10 cellular contexts compared by ENCODE assay signal in the genomic region with DNA sequence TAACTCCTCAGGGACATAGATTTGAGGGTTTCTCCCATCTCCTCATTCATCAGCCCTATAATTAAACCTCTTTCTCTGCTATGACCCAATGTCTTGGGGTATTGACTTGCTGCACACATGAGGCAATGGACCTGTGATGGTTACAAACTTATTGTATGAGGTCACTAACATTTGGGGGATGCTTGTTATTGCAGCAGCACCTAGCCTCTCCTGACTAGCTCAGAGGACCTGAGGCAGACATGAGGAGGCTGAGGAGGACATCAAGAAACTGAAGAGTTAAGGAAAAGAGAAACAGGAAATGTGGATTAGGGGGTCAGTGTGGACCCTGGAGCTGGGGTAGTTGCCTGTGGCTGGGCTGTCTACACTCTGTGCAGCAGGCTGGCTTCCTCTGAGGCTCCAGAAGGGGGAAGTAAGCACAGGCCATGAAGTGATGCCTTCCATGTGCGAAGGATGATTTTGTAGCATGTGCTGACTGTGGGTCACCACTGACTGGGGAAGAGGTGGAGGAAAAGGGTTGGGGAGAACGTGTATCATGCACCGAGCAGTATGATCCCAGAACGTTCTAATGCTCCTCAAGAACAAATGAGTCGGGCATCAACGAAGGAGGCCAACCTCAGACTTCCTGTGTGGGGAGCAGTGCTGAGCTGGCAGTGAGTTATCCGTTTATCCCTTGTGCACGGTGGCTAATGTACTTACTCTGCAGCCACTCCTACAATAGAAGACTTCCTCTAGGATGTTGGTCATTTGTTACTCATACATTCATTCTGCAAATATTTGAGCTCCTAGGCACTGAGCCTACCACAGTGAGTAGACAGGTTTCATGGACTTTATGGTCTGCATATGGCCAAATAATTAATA. TPM values are rescaled to one million over a fixed set of nuclear protein-coding genes. Genes with fewer than 3 reads are reported as not detected.
DNase-seq lines count a peak whose midpoint lies in the region; ATAC-seq, FAIRE-seq and TF ChIP-seq lines count a peak whose summit lies in the region.
"Had no signal": no experiment of that assay in that cellular context is flagged by ENCODE, and none has a peak within 500 bp of the region (broad histone marks: within the 10 kb centered on the region; RNA-seq: fewer than 3 reads in every experiment).

No MANE protein-coding gene starts in this region.

- no peaks in the 10 kb centered on the region for H3K27me3 Mint-ChIP-seq in activated CD4-positive, alpha-beta T cell treated with anti-CD3 and anti-CD28 coated beads for 36 hours

- intact Hi-C loops in activated CD4-positive, alpha-beta T cell treated with anti-CD3 and anti-CD28 coated beads for 36 hours (cut with DNase I, micrococcal nuclease) = no loop called here
- intact Hi-C loops in gastrocnemius medialis (cut with DNase I; ENCODE audit: low total_unique reads) = no loop called here

- peak overlapping the region; percentile 77; the same call in 1 of the 2 replicates for H3K4me2 ChIP-seq in SK-N-SH

- in situ Hi-C loops in gastrocnemius medialis (cut with MboI; ENCODE audit: low sequenced_read_pairs in 4 of 4) = loop anchor here in 2 of 4 donors (5.0 to 25.0 kb wide), 2 partner anchors 310 to 320 kb away; no protein-coding TSS in a partner anchor

- H3K79me2 ChIP-seq in SK-N-SH (ENCODE audit: insufficient read depth) = no peaks in the 10 kb centered on the region

- no peak for TF ChIP-seq RAD21 in SK-N-SH (IDR thresholded peaks at IDR 0.05; ENCODE audit: low read length)

- POLR2A ChIA-PET in activated CD4-positive, alpha-beta T cell treated with anti-CD3 and anti-CD28 coated beads for 36 hours (lab: Charles Lee) = no interaction called here
- POLR2A ChIA-PET in SK-N-SH (lab: Yijun Ruan, JAX) = interaction anchor here (1.0 kb wide), 1 partner anchor 180 kb away, joined by 3 read pairs; no protein-coding TSS in a partner anchor

- H3K9me3 ChIP-seq in SK-N-SH (no peaks in the 10 kb centered on the region), gastrocnemius medialis (no peaks in the 10 kb centered on the region)

- peaks cover 35% of the 10 kb centered on the region for H3K4me1 Mint-ChIP-seq in activated CD4-positive, alpha-beta T cell treated with anti-CD3 and anti-CD28 coated beads for 36 hours

- H3K36me3 Mint-ChIP-seq in activated CD4-positive, alpha-beta T cell treated with anti-CD3 and anti-CD28 coated beads for 36 hours (ENCODE audit: low read depth) = peaks cover 6% of the 10 kb centered on the region

- DNase-seq in activated CD4-positive, alpha-beta T cell treated with anti-CD3 and anti-CD28 coated beads for 36 hours = peak; percentile 60
- DNase-seq in activated CD4-positive, alpha-beta T cell treated with anti-CD3 and anti-CD28 coated beads for 1 hour = no peak
- DNase-seq in SK-N-SH (no peak), D721Med (ENCODE audit: insufficient read length, low spot score) (no peak), GM12892 (ENCODE audit: insufficient read length) (no peak), gastrocnemius medialis (no peak)
- peak; percentile 42 for DNase-seq in stimulated activated CD8-positive, alpha-beta memory T cell treated with anti-CD3 and anti-CD28 coated beads, Interleukin-4, amount 100 ng/mL, for 48 hours

- H3K9me3 Mint-ChIP-seq in activated CD4-positive, alpha-beta T cell treated with anti-CD3 and anti-CD28 coated beads for 36 hours (ENCODE audit: low read depth) = peaks cover 11% of the 10 kb centered on the region

- 0 out of 2 replicates have a peak overlapping the region, but pooled peaks have one; percentile 17 for H2AFZ ChIP-seq in SK-N-SH (ENCODE audit: low read depth)

- H3K9ac ChIP-seq in SK-N-SH = peak overlapping the region; percentile 65; the same call in 1 of the 2 replicates

- H3K27me3 ChIP-seq in SK-N-SH (ENCODE audit: insufficient read depth) (no peaks in the 10 kb centered on the region), gastrocnemius medialis (no peaks in the 10 kb centered on the region)

- peak in 1 of 2 experiments; percentile 87; a peak in 2 of 4 replicates for TF ChIP-seq EP300 in SK-N-SH (IDR thresholded peaks at IDR 0.05; ENCODE audit: borderline replicate concordance in 1 of 2, low read depth in 1 of 2, low read length in 1 of 2)

- ATAC-seq in activated CD4-positive, alpha-beta T cell treated with anti-CD3 and anti-CD28 coated beads for 36 hours = peak; percentile 89
- ATAC-seq in esophagus mucosa = peak; percentile 96
- ATAC-seq in gastrocnemius medialis = no peak

- no peak for FAIRE-seq in D721Med (lab: Jason Lieb, UNC)
- FAIRE-seq in GM12892 (lab: Jason Lieb, UNC) = no peak

- H3K4me3 Mint-ChIP-seq in activated CD4-positive, alpha-beta T cell treated with anti-CD3 and anti-CD28 coated beads for 36 hours = no peak overlapping the region
- H3K4me3 Mint-ChIP-seq: central memory CD8-positive, alpha-beta T cell had no signal

- H3K9me2 ChIP-seq in SK-N-SH = no peaks in the 10 kb centered on the region

- H3K27ac ChIP-seq in SK-N-SH (ENCODE audit: low read depth in 2 of 2, low read length in 1 of 2) = peak overlapping the region; percentile 65 to 96
- no peak overlapping the region for H3K27ac ChIP-seq in gastrocnemius medialis

- no peaks in the 10 kb centered on the region for H4K20me1 ChIP-seq in SK-N-SH (ENCODE audit: insufficient read depth)

- TF ChIP-seq CTCF in SK-N-SH (IDR thresholded peaks at IDR 0.05) (no peak), D721Med (IDR thresholded peaks at IDR 0.05; ENCODE audit: insufficient read depth, missing control alignments) (no peak), gastrocnemius medialis (IDR thresholded peaks at IDR 0.05 in 4 of 5, conservative IDR thresholded peaks at IDR 0.05 in 1 of 5) (no peak)

- WGBS in SK-N-SH (ENCODE audit: low lambda C conversion rate) = 40% methylated on average over 4 of the region's 8 CpGs

- peak overlapping the region; percentile 35 for H3K27ac Mint-ChIP-seq in activated CD4-positive, alpha-beta T cell treated with anti-CD3 and anti-CD28 coated beads for 36 hours

- CTCF ChIA-PET in activated CD4-positive, alpha-beta T cell treated with anti-CD3 and anti-CD28 coated beads for 36 hours (lab: Charles Lee) = interaction anchor here (1.0 kb wide), 1 partner anchor 175 kb away, joined by 3 read pairs; no protein-coding TSS in a partner anchor
- CTCF ChIA-PET in SK-N-SH (lab: Yijun Ruan, JAX) = interaction anchor here (1.4 to 3.8 kb wide), 3 partner anchors 98 to 357 kb away, joined by 3 to 21 read pairs (median 4); no protein-coding TSS in a partner anchor

- peak overlapping the region in 1 of 2 experiments; percentile 26; a peak in 1 of 4 replicates for H3K4me3 ChIP-seq in SK-N-SH (ENCODE audit: low read depth in 2 of 2, low read length in 1 of 2)
- no peak overlapping the region for H3K4me3 ChIP-seq in gastrocnemius medialis

- peaks cover 31% of the 10 kb centered on the region for H3F3A ChIP-seq in SK-N-SH (replicated peaks; ENCODE audit: insufficient read depth)

- H3K36me3 ChIP-seq in SK-N-SH (replicated peaks in 1 of 2; ENCODE audit: control insufficient read depth in 1 of 2, insufficient read depth in 2 of 2, low read length in 1 of 2) (no peaks in the 10 kb centered on the region), gastrocnemius medialis (no peaks in the 10 kb centered on the region)

- TF ChIP-seq POLR2A in GM12892 (IDR thresholded peaks at IDR 0.05; ENCODE audit: low read depth, low read length) = no peak
- no peak for TF ChIP-seq POLR2A in gastrocnemius medialis (IDR thresholded peaks at IDR 0.05)

- H3K4me1 ChIP-seq in SK-N-SH (ENCODE audit: control insufficient read depth in 1 of 2, insufficient read depth in 2 of 2, low read depth in 1 of 2, low read length in 1 of 2) = peaks cover 9 to 43% of the 10 kb centered on the region in 2 experiments; a peak in 3 of 4 replicates
- H3K4me1 ChIP-seq in gastrocnemius medialis = peaks cover 0 to 9% of the 10 kb centered on the region in 2 donors

TF ChIP-seq in SK-N-SH, 30 proteins besides CTCF, POLR2A, EP300 and RAD21 (continues in another document):
- TF ChIP-seq, protein P1, sequence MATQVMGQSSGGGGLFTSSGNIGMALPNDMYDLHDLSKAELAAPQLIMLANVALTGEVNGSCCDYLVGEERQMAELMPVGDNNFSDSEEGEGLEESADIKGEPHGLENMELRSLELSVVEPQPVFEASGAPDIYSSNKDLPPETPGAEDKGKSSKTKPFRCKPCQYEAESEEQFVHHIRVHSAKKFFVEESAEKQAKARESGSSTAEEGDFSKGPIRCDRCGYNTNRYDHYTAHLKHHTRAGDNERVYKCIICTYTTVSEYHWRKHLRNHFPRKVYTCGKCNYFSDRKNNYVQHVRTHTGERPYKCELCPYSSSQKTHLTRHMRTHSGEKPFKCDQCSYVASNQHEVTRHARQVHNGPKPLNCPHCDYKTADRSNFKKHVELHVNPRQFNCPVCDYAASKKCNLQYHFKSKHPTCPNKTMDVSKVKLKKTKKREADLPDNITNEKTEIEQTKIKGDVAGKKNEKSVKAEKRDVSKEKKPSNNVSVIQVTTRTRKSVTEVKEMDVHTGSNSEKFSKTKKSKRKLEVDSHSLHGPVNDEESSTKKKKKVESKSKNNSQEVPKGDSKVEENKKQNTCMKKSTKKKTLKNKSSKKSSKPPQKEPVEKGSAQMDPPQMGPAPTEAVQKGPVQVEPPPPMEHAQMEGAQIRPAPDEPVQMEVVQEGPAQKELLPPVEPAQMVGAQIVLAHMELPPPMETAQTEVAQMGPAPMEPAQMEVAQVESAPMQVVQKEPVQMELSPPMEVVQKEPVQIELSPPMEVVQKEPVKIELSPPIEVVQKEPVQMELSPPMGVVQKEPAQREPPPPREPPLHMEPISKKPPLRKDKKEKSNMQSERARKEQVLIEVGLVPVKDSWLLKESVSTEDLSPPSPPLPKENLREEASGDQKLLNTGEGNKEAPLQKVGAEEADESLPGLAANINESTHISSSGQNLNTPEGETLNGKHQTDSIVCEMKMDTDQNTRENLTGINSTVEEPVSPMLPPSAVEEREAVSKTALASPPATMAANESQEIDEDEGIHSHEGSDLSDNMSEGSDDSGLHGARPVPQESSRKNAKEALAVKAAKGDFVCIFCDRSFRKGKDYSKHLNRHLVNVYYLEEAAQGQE (IDR thresholded peaks at IDR 0.05; ENCODE audit: low read depth, low read length) = 0 out of 2 replicates have a peak, but pooled peaks have one; percentile 19
- no peak for TF ChIP-seq RFX5 (IDR thresholded peaks at IDR 0.05; ENCODE audit: low read length)

RNA-seq across cellular contexts. Expression of a gene that starts 42.1 kb away (rescaled TPM):
- under 1 TPM; 0.30 to 0.90 TPM for total RNA-seq in activated CD4-positive, alpha-beta T cell treated with anti-CD3 and anti-CD28 coated beads for 36 hours
- polyA plus RNA-seq in SK-N-SH (2012; rRNA removed) = 0.07 and 0.11 TPM in 2 replicates
- 0.06 and 0.10 TPM in 2 replicates for polyA plus RNA-seq in SK-N-SH (2012; cell fraction: cytosol; rRNA removed)
- polyA plus RNA-seq in SK-N-SH (2012; cell fraction: nucleus; rRNA removed) = 0.32 and 1.1 TPM in 2 replicates
- not detected for total RNA-seq in esophagus mucosa
- not detected for polyA plus RNA-seq in GM12892 (2012; ENCODE audit: missing spikeins)
- total RNA-seq in gastrocnemius medialis = under 1 TPM in 1 of 4 donors, not detected in 3; 0.27 TPM
- polyA plus RNA-seq: IgD-negative memory B cell had no signal

Comparison
In these comparisons a context has a peak if more than half of its experiments do, and no peak if none do; other contexts are left out.
1. DNase-seq: peak in activated CD4-positive, alpha-beta T cell treated with anti-CD3 and anti-CD28 coated beads for 36 hours (single experiment) and stimulated activated CD8-positive, alpha-beta memory T cell treated with anti-CD3 and anti-CD28 coated beads, Interleukin-4, amount 100 ng/mL, for 48 hours (single experiment); none in activated CD4-positive, alpha-beta T cell treated with anti-CD3 and anti-CD28 coated beads for 1 hour (single experiment), SK-N-SH (single experiment), D721Med (single experiment), GM12892 (single experiment) and gastrocnemius medialis (0 of 2).
2. ATAC-seq: peak in activated CD4-positive, alpha-beta T cell treated with anti-CD3 and anti-CD28 coated beads for 36 hours (single experiment) and esophagus mucosa (single experiment); none in gastrocnemius medialis (0 of 2).
3. H3K27ac ChIP-seq: peak in SK-N-SH (2 of 2); none in gastrocnemius medialis (0 of 4).